9 cellular contexts compared by ENCODE assay signal in genomic region chr21:46425566-46425965, GRCh38. TPM values are rescaled to one million over a fixed set of nuclear protein-coding genes. Genes with fewer than 3 reads are reported as not detected.
DNase-seq lines count a peak whose midpoint lies in the region; ATAC-seq and TF ChIP-seq lines count a peak whose summit lies in the region.
"Had no signal": no experiment of that assay in that cellular context is flagged by ENCODE, and none has a peak within 500 bp of the region (broad histone marks: within the 10 kb centered on the region; RNA-seq: fewer than 3 reads in every experiment).

No MANE protein-coding gene starts in this region.

- BruUV-seq in Caco-2 (replicated peaks; lab: Mats Ljungman, UMichigan): no TSS peak

- CTCF ChIA-PET in Caco-2 (lab: Charles Lee): interaction anchor here (0.6 kb wide), 1 partner anchor 488 kb away, joined by 3 read pairs; no protein-coding TSS in a partner anchor

- H3K27ac Mint-ChIP-seq in activated T-helper 2 cell treated with anti-CD3 and anti-CD28 coated beads, Interferon-gamma antibody, Interleukin-2, Interleukin-4, amounts not matched to agents 10 μg/mL and 5 μg/mL and 100 μg/mL, durations not matched to agents 14 hours and 24 hours and 36 hours: peak overlapping the region; percentile 28
- H3K27ac Mint-ChIP-seq in Caco-2 (ENCODE audit: unreplicated experiment): no peak overlapping the region

- no peak overlapping the region for H3K9ac ChIP-seq in BLaER1

- no peaks in the 10 kb centered on the region for H4K20me1 ChIP-seq in BLaER1

- H3K4me3 ChIP-seq in BLaER1 (no peak overlapping the region), Caco-2 (ENCODE audit: low read depth, low read length) (no peak overlapping the region)

- peak; percentile 85 for DNase-seq in SHP77 treated with DMSO at 0.1 percent for 48 hours (lab: John Stamatoyannopoulos, UW)
- DNase-seq in activated T-helper 2 cell treated with anti-CD3 and anti-CD28 coated beads, Interferon-gamma antibody, Interleukin-2, Interleukin-4, amounts not matched to agents 10 μg/mL and 5 μg/mL and 100 μg/mL, durations not matched to agents 14 hours and 24 hours and 36 hours (ENCODE audit: low spot score): no peak
- peak; percentile 23 for DNase-seq in retina
- no peak for DNase-seq in Caco-2
- no peak for DNase-seq in left lobe of liver (ENCODE audit: low spot score)
- no peak for DNase-seq in EL

- ATAC-seq in left lobe of liver: no peak
- ATAC-seq in HG02642 (IDR thresholded peaks at IDR 0.05; ENCODE audit: poor library complexity, unreplicated experiment): no peak

- peaks cover 3% of the 10 kb centered on the region for H3K4me1 Mint-ChIP-seq in activated T-helper 2 cell treated with anti-CD3 and anti-CD28 coated beads, Interferon-gamma antibody, Interleukin-2, Interleukin-4, amounts not matched to agents 10 μg/mL and 5 μg/mL and 100 μg/mL, durations not matched to agents 14 hours and 24 hours and 36 hours (ENCODE audit: low read depth)
- no peaks in the 10 kb centered on the region for H3K4me1 Mint-ChIP-seq in Caco-2 (ENCODE audit: low read depth, unreplicated experiment)

- H3K4me2 ChIP-seq in BLaER1: no peak overlapping the region

- TF ChIP-seq CTCF in Caco-2 (IDR thresholded peaks at IDR 0.05; ENCODE audit: insufficient read depth in 1 of 2, low read depth in 1 of 2, low read length in 1 of 2, severe bottlenecking in 1 of 2, unreplicated experiment in 1 of 2): no peak

- H3K4me3 Mint-ChIP-seq in activated T-helper 2 cell treated with anti-CD3 and anti-CD28 coated beads, Interferon-gamma antibody, Interleukin-2, Interleukin-4, amounts not matched to agents 10 μg/mL and 5 μg/mL and 100 μg/mL, durations not matched to agents 14 hours and 24 hours and 36 hours (ENCODE audit: low read depth): no peak overlapping the region
- no peak overlapping the region for H3K4me3 Mint-ChIP-seq in Caco-2 (ENCODE audit: unreplicated experiment)
- H3K4me3 Mint-ChIP-seq: neural crest cell had no signal

- H3K9me3 ChIP-seq in BLaER1: no peaks in the 10 kb centered on the region
- no peaks in the 10 kb centered on the region for H3K9me3 ChIP-seq in Caco-2

- no peaks in the 10 kb centered on the region for H3K9me3 Mint-ChIP-seq in activated T-helper 2 cell treated with anti-CD3 and anti-CD28 coated beads, Interferon-gamma antibody, Interleukin-2, Interleukin-4, amounts not matched to agents 10 μg/mL and 5 μg/mL and 100 μg/mL, durations not matched to agents 14 hours and 24 hours and 36 hours
- H3K9me3 Mint-ChIP-seq in Caco-2 (ENCODE audit: unreplicated experiment): no peaks in the 10 kb centered on the region
- H3K9me3 Mint-ChIP-seq: neural crest cell had no signal

- H3K36me3 ChIP-seq in BLaER1 (peaks cover 74% of the 10 kb centered on the region), Caco-2 (ENCODE audit: control insufficient read depth, insufficient read depth, low read length) (no peaks in the 10 kb centered on the region)

- 0 out of 2 replicates have a peak overlapping the region, but pooled peaks have one; percentile 13 for H3K27ac ChIP-seq in BLaER1

- H3K4me1 ChIP-seq in BLaER1 (peaks cover 37% of the 10 kb centered on the region), Caco-2 (no peaks in the 10 kb centered on the region)

- H3K27me3 ChIP-seq in BLaER1 (no peaks in the 10 kb centered on the region), Caco-2 (replicated peaks; ENCODE audit: control insufficient read depth, insufficient read depth, low read length) (no peaks in the 10 kb centered on the region)

- peaks cover 14% of the 10 kb centered on the region for H3K36me3 Mint-ChIP-seq in activated T-helper 2 cell treated with anti-CD3 and anti-CD28 coated beads, Interferon-gamma antibody, Interleukin-2, Interleukin-4, amounts not matched to agents 10 μg/mL and 5 μg/mL and 100 μg/mL, durations not matched to agents 14 hours and 24 hours and 36 hours (ENCODE audit: low read depth)
- peaks cover 40% of the 10 kb centered on the region for H3K36me3 Mint-ChIP-seq in Caco-2 (ENCODE audit: insufficient read depth, unreplicated experiment)

- no peaks in the 10 kb centered on the region for H3K27me3 Mint-ChIP-seq in activated T-helper 2 cell treated with anti-CD3 and anti-CD28 coated beads, Interferon-gamma antibody, Interleukin-2, Interleukin-4, amounts not matched to agents 10 μg/mL and 5 μg/mL and 100 μg/mL, durations not matched to agents 14 hours and 24 hours and 36 hours (ENCODE audit: low read depth)
- H3K27me3 Mint-ChIP-seq in Caco-2 (ENCODE audit: insufficient read depth, unreplicated experiment): no peaks in the 10 kb centered on the region

- POLR2A ChIA-PET in Caco-2 (lab: Charles Lee): no interaction called here

- intact Hi-C loops in activated T-helper 2 cell treated with anti-CD3 and anti-CD28 coated beads, Interferon-gamma antibody, Interleukin-2, Interleukin-4, amounts not matched to agents 10 μg/mL and 5 μg/mL and 100 μg/mL, durations not matched to agents 14 hours and 24 hours and 36 hours (cut with micrococcal nuclease): no loop called here
- intact Hi-C loops in Caco-2 (cut with micrococcal nuclease; ENCODE audit: unreplicated experiment): no loop called here

RNA-seq across cellular contexts. Expression of gene DIP2A, which starts 33.1 kb away (rescaled TPM):
- 36.1 and 37.5 TPM in 2 replicates for total RNA-seq in activated T-helper 2 cell treated with anti-CD3 and anti-CD28 coated beads, Interferon-gamma antibody, Interleukin-2, Interleukin-4, amounts not matched to agents 10 μg/mL and 5 μg/mL and 100 μg/mL, durations not matched to agents 14 hours and 24 hours and 36 hours
- 44.6 and 51.2 TPM in 2 replicates for total RNA-seq in Caco-2 (2022)
- 15.2 TPM for total RNA-seq in left lobe of liver

Comparison
In these comparisons a context has a peak if more than half of its experiments do, and no peak if none do; other contexts are left out.
1. DNase-seq: peak in SHP77 treated with DMSO at 0.1 percent for 48 hours (single experiment) and retina (single experiment); none in activated T-helper 2 cell treated with anti-CD3 and anti-CD28 coated beads, Interferon-gamma antibody, Interleukin-2, Interleukin-4, amounts not matched to agents 10 μg/mL and 5 μg/mL and 100 μg/mL, durations not matched to agents 14 hours and 24 hours and 36 hours (single experiment), Caco-2 (0 of 2), left lobe of liver (single experiment) and EL (single experiment).